In the genomic region with DNA sequence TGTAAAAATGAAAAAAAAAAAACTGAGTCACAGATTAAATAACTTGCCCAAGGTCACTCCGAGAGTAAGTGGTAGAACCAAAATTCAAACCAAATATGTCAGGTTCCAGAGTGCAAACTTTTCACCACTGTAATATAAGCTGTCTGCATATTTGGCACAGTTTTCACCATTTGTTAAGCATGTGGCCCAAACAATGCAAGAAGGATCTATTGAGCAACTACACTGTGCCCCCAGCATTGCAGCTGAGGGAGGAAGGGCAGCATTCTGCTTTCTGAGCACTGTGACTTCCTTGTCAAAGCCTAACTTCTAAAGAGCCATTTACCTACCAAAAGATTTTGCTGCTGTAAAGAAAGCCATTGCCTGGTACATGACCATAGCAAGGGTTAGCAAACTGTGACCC, we compare ENCODE assay signal across 12 cellular contexts.
A peak's percentile ranks its signal among the peaks of the same experiment; 100 is the strongest.
DNase-seq lines count a peak whose midpoint lies in the region; ATAC-seq, FAIRE-seq and TF ChIP-seq lines count a peak whose summit lies in the region.
"Had no signal": no experiment of that assay in that cellular context is flagged by ENCODE, and none has a peak within 500 bp of the region (broad histone marks: within the 10 kb centered on the region; RNA-seq: fewer than 3 reads in every experiment).

No MANE protein-coding gene starts in this region.

- no peaks in the 10 kb centered on the region for H3K27me3 ChIP-seq in A673 (replicated peaks; ENCODE audit: insufficient read depth, low read depth, low read length, poor library complexity)
- no peaks in the 10 kb centered on the region for H3K27me3 ChIP-seq in small intestine (ENCODE audit: control insufficient read depth in 2 of 2, insufficient read depth in 2 of 2, low read length in 2 of 2)

- H3K4me1 ChIP-seq in A673 (ENCODE audit: insufficient read depth, low read length, poor library complexity, severe bottlenecking) (peaks cover 60% of the 10 kb centered on the region), small intestine (ENCODE audit: control insufficient read depth in 2 of 2, insufficient read depth in 1 of 2, low read depth in 1 of 2, low read length in 1 of 2) (peaks cover 0 to 2% of the 10 kb centered on the region in 2 donors)

- POLR2A ChIA-PET in A673 (lab: Charles Lee; ENCODE audit: low non-redundant PET), result no interaction called here
- POLR2A ChIA-PET in activated CD8-positive, alpha-beta T cell treated with anti-CD3 and anti-CD28 coated beads, Interleukin-2, amount 10 ng/mL, durations not matched to agents 7 days and 5 days (lab: Charles Lee), result no interaction called here

- H3K9me3 ChIP-seq in A673 (ENCODE audit: low read depth, low read length, poor library complexity, severe bottlenecking) (no peaks in the 10 kb centered on the region), small intestine (ENCODE audit: control insufficient read depth, low read depth) (no peaks in the 10 kb centered on the region)

- H3K36me3 ChIP-seq in A673 (ENCODE audit: insufficient read depth, low read length, poor library complexity, severe bottlenecking), result no peaks in the 10 kb centered on the region
- peaks cover 5 to 16% of the 10 kb centered on the region in 2 donors for H3K36me3 ChIP-seq in small intestine (ENCODE audit: control insufficient read depth in 2 of 2, insufficient read depth in 2 of 2, low read length in 2 of 2)

- no peaks in the 10 kb centered on the region for H3K27me3 Mint-ChIP-seq in activated CD8-positive, alpha-beta T cell treated with anti-CD3 and anti-CD28 coated beads, Interleukin-2, amount 10 ng/mL, durations not matched to agents 7 days and 5 days (ENCODE audit: low read depth)
- H3K27me3 Mint-ChIP-seq: activated naive CD4-positive, alpha-beta T cell treated with anti-CD3 and anti-CD28 coated beads, Interleukin-2, amount 50 U/mL, for 24 hours had no signal

- no peaks in the 10 kb centered on the region for H3K4me1 Mint-ChIP-seq in activated CD8-positive, alpha-beta T cell treated with anti-CD3 and anti-CD28 coated beads, Interleukin-2, amount 10 ng/mL, durations not matched to agents 7 days and 5 days (ENCODE audit: low read depth)
- H3K4me1 Mint-ChIP-seq: activated naive CD4-positive, alpha-beta T cell treated with anti-CD3 and anti-CD28 coated beads, Interleukin-2, amount 50 U/mL, for 24 hours had no signal

- DNase-seq in A673 (ENCODE audit: low spot score) (peak; percentile 59), M059J (ENCODE audit: low read depth) (peak; percentile 81), dermis blood vessel endothelial cell (peak; percentile 50), mucosa of gallbladder (ENCODE audit: low spot score) (peak; percentile 32), LoVo (ENCODE audit: low spot score) (no peak), small intestine (no peak)
- DNase-seq in activated CD8-positive, alpha-beta T cell treated with anti-CD3 and anti-CD28 coated beads, Interleukin-2, amount 10 ng/mL, durations not matched to agents 7 days and 5 days, result no peak
- DNase-seq: C1 segment of cervical spinal cord, NCI-H2029 treated with DMSO at 0.1 percent for 48 hours had no signal

- intact Hi-C loops in A673 (cut with micrococcal nuclease; ENCODE audit: unreplicated experiment), result loop anchor here (10.0 kb wide), 1 partner anchor 232 kb away; the partner anchor contains the start of genes PPP1R12B and UBE2T

- 81 to 85% (median 81%) methylated on average over 1 of the region's 1 CpG for WGBS in small intestine, 3 donors

- H3K4me3 Mint-ChIP-seq in activated CD8-positive, alpha-beta T cell treated with anti-CD3 and anti-CD28 coated beads, Interleukin-2, amount 10 ng/mL, durations not matched to agents 7 days and 5 days, result no peak overlapping the region
- H3K4me3 Mint-ChIP-seq: activated naive CD4-positive, alpha-beta T cell treated with anti-CD3 and anti-CD28 coated beads, Interleukin-2, amount 50 U/mL, for 24 hours; T-helper 2 cell treated with Interferon-gamma antibody and Interleukin-4, amounts not matched to agents 5 μg/mL and 100 μg/mL, for 36 hours had no signal

- no peak for ATAC-seq in HG03175 (IDR thresholded peaks at IDR 0.05; ENCODE audit: unreplicated experiment)
- no peak for ATAC-seq in activated CD8-positive, alpha-beta T cell treated with anti-CD3 and anti-CD28 coated beads, Interleukin-2, amount 10 ng/mL, durations not matched to agents 7 days and 5 days

- H3K27ac ChIP-seq in A673 (ENCODE audit: low read depth, low read length, poor library complexity, severe bottlenecking) (peak overlapping the region; percentile 99), small intestine (ENCODE audit: low read depth in 1 of 2, low read length in 1 of 2) (no peak overlapping the region)

- no TSS peak for BruUV-seq in A673 (replicated peaks; lab: Mats Ljungman, UMichigan)

- FAIRE-seq in small intestine (lab: Jason Lieb, UNC), result no peak

- TF ChIP-seq CTCF in A673 (conservative IDR thresholded peaks at IDR 0.05; ENCODE audit: low read depth, low read length), result no peak

- H3K27ac Mint-ChIP-seq in activated CD8-positive, alpha-beta T cell treated with anti-CD3 and anti-CD28 coated beads, Interleukin-2, amount 10 ng/mL, durations not matched to agents 7 days and 5 days, result no peak overlapping the region
- H3K27ac Mint-ChIP-seq: activated naive CD4-positive, alpha-beta T cell treated with anti-CD3 and anti-CD28 coated beads, Interleukin-2, amount 50 U/mL, for 24 hours; T-helper 2 cell treated with Interferon-gamma antibody and Interleukin-4, amounts not matched to agents 5 μg/mL and 100 μg/mL, for 36 hours had no signal

- peaks cover 3% of the 10 kb centered on the region for H3K36me3 Mint-ChIP-seq in activated CD8-positive, alpha-beta T cell treated with anti-CD3 and anti-CD28 coated beads, Interleukin-2, amount 10 ng/mL, durations not matched to agents 7 days and 5 days (ENCODE audit: low read depth)

- H3K4me3 ChIP-seq in A673 (ENCODE audit: low read depth, low read length, poor library complexity, severe bottlenecking) (no peak overlapping the region), small intestine (ENCODE audit: low read depth in 1 of 2, low read length in 2 of 2) (no peak overlapping the region)

- H3K9me3 Mint-ChIP-seq in activated CD8-positive, alpha-beta T cell treated with anti-CD3 and anti-CD28 coated beads, Interleukin-2, amount 10 ng/mL, durations not matched to agents 7 days and 5 days (ENCODE audit: insufficient read depth), result no peaks in the 10 kb centered on the region
- H3K9me3 Mint-ChIP-seq: activated naive CD4-positive, alpha-beta T cell treated with anti-CD3 and anti-CD28 coated beads, Interleukin-2, amount 50 U/mL, for 24 hours; T-helper 2 cell treated with Interferon-gamma antibody and Interleukin-4, amounts not matched to agents 5 μg/mL and 100 μg/mL, for 36 hours had no signal

- CTCF ChIA-PET in A673 (lab: Charles Lee), result no interaction called here
- CTCF ChIA-PET in activated CD8-positive, alpha-beta T cell treated with anti-CD3 and anti-CD28 coated beads, Interleukin-2, amount 10 ng/mL, durations not matched to agents 7 days and 5 days (lab: Charles Lee), result interaction anchor here (0.6 to 1.3 kb wide), 2 partner anchors 15 to 94 kb away, joined by 3 to 4 read pairs; no protein-coding TSS in a partner anchor

Comparison
In these comparisons a context has a peak if more than half of its experiments do, and no peak if none do; other contexts are left out.
1. DNase-seq: peak in A673 (single experiment), M059J (single experiment), dermis blood vessel endothelial cell (single experiment) and mucosa of gallbladder (single experiment); none in LoVo (single experiment), small intestine (single experiment) and activated CD8-positive, alpha-beta T cell treated with anti-CD3 and anti-CD28 coated beads, Interleukin-2, amount 10 ng/mL, durations not matched to agents 7 days and 5 days (single experiment).